In genomic region chr11:45383229-45383628, GRCh38 we compare ENCODE assay signal across 14 cellular contexts.
A peak's percentile ranks its signal among the peaks of the same experiment; 100 is the strongest.
DNase-seq lines count a peak whose midpoint lies in the region; ATAC-seq and FAIRE-seq lines count a peak whose summit lies in the region.
"Had no signal": no experiment of that assay in that cellular context is flagged by ENCODE, and none has a peak within 500 bp of the region (broad histone marks: within the 10 kb centered on the region; RNA-seq: fewer than 3 reads in every experiment).

No MANE protein-coding gene starts in this region.

- no peak for ATAC-seq in GM21619 (IDR thresholded peaks at IDR 0.05; ENCODE audit: unreplicated experiment)
- ATAC-seq: left lobe of liver had no signal

- no peaks in the 10 kb centered on the region for H3K4me1 ChIP-seq in small intestine (ENCODE audit: control insufficient read depth in 2 of 2, insufficient read depth in 1 of 2, low read depth in 1 of 2, low read length in 1 of 2)

- no peak for FAIRE-seq in urothelium cell line (lab: Jason Lieb, UNC)
- FAIRE-seq in small intestine (lab: Jason Lieb, UNC): no peak
- FAIRE-seq: bronchial epithelial cell, GM12892 had no signal

- no peak overlapping the region for H3K27ac ChIP-seq in small intestine (ENCODE audit: low read depth in 1 of 2, low read length in 1 of 2)
- H3K27ac ChIP-seq: esophagus muscularis mucosa had no signal

- H3K9me3 ChIP-seq in small intestine (ENCODE audit: control insufficient read depth, low read depth): no peaks in the 10 kb centered on the region
- H3K9me3 ChIP-seq: esophagus muscularis mucosa had no signal

- peak; percentile 12 for DNase-seq in stimulated activated CD4-positive, alpha-beta T cell treated with anti-CD3 and anti-CD28 coated beads, Interleukin-15, amount 100 ng/mL, for 24 hours
- no peak for DNase-seq in stimulated activated CD4-positive, alpha-beta T cell treated with anti-CD3 and anti-CD28 coated beads, Interleukin-2, amount 100 ng/mL, for 48 hours
- DNase-seq in NOMO-1 (lab: John Stamatoyannopoulos, UW; ENCODE audit: unreplicated experiment in 2 of 2) (peak; percentile 75 to 87), epidermal melanocyte (ENCODE audit: insufficient read length, low spot score) (peak; percentile 37), urothelium cell line (ENCODE audit: low spot score) (peak; percentile 54), small intestine (no peak)
- no peak for DNase-seq in stimulated activated CD4-positive, alpha-beta T cell treated with anti-CD3 and anti-CD28 coated beads, Interleukin-12 subunit alpha, Interleukin-12 subunit beta, amount 100 ng/mL, for 4 hours
- DNase-seq: NCI-H345, occipital lobe had no signal

- peaks cover 0 to 2% of the 10 kb centered on the region in 2 donors for H3K27me3 ChIP-seq in small intestine (ENCODE audit: control insufficient read depth in 2 of 2, insufficient read depth in 2 of 2, low read length in 2 of 2)

- H3K36me3 ChIP-seq in small intestine (ENCODE audit: control insufficient read depth in 2 of 2, insufficient read depth in 2 of 2, low read length in 2 of 2): no peaks in the 10 kb centered on the region
- H3K36me3 ChIP-seq: esophagus muscularis mucosa had no signal

- 45 to 75% (median 68%) methylated on average over 6 of the region's 6 CpGs for WGBS in small intestine, 3 donors

- H3K4me3 ChIP-seq in small intestine (ENCODE audit: low read depth in 1 of 2, low read length in 2 of 2): no peak overlapping the region
- H3K4me3 ChIP-seq: esophagus muscularis mucosa had no signal

Comparison
In these comparisons a context has a peak if more than half of its experiments do, and no peak if none do; other contexts are left out.
1. DNase-seq: peak in stimulated activated CD4-positive, alpha-beta T cell treated with anti-CD3 and anti-CD28 coated beads, Interleukin-15, amount 100 ng/mL, for 24 hours (single experiment), NOMO-1 (2 of 2), epidermal melanocyte (single experiment) and urothelium cell line (single experiment); none in stimulated activated CD4-positive, alpha-beta T cell treated with anti-CD3 and anti-CD28 coated beads, Interleukin-2, amount 100 ng/mL, for 48 hours (0 of 2), small intestine (single experiment) and stimulated activated CD4-positive, alpha-beta T cell treated with anti-CD3 and anti-CD28 coated beads, Interleukin-12 subunit alpha, Interleukin-12 subunit beta, amount 100 ng/mL, for 4 hours (single experiment).